ENCODE assay signal across 12 cellular contexts in the genomic region with DNA sequence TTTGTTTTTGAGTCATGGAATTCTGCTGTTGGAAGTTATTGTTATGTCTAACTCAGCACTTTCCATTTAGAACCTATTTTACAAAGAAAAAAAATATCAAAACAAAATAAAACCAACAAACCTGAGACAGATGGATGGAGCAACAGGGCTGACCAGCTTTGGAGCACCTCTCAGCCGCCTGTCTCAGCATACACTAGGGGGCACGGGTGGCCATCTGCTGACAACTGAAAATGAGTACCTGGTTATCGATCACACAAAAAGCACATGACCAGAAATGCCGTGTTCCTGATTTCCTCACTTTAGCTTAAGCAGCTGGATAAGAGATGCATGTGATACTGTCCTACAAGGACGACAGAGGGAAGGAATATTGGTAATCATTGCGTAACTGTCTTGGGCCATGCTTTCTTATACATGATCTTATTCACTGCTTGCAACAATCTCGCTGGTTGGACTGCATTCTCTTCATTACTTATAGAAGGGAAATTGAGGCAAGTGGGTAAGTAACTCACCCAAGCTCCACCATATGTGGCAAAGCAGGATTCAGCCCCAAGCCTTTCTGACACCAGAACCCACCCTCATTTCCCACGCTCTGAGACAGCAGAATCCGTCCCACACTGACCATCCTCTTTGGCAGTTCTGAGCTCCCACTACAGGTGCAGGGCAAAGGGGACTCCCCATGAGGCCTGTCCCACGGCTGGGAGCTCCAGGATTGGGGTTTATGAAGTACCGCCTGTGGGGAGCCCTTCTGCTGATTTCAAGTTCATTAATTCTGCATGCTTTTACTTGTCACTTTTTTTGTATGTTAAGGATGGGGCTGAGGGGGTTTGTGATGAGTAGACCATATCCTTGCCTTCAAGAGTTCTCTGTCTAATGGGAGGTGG.
"Had no signal": no experiment of that assay in that cellular context is flagged by ENCODE, and none has a peak within 500 bp of the region (broad histone marks: within the 10 kb centered on the region; RNA-seq: fewer than 3 reads in every experiment).

No MANE protein-coding gene starts in this region.

- DNase-seq: activated CD4-positive, alpha-beta T cell treated with anti-CD3 and anti-CD28 coated beads, Interleukin-2, amount 50 U/mL, for 48 hours; activated T-cell treated with anti-CD3 and anti-CD28 coated beads, Interleukin-2, amount 50 U/mL, for 48 hours; effector memory CD8-positive, alpha-beta T cell; T-helper 17 cell had no signal

- H3K4me3 Mint-ChIP-seq: effector memory CD8-positive, alpha-beta T cell; mesothelial cell of epicardium; neural crest cell; stimulated activated effector memory CD8-positive, alpha-beta T cell treated with anti-CD3 and anti-CD28 coated beads, Interleukin-12 subunit alpha, Interleukin-12 subunit beta, amount 100 ng/mL, for 72 hours; T-helper 17 cell had no signal

- H3K27ac ChIP-seq: epithelial cell of prostate, gastroesophageal sphincter, skin epidermis, tibial artery had no signal

- H3K36me3 Mint-ChIP-seq: stimulated activated effector memory CD8-positive, alpha-beta T cell treated with anti-CD3 and anti-CD28 coated beads, Interleukin-12 subunit alpha, Interleukin-12 subunit beta, amount 100 ng/mL, for 72 hours had no signal

- H3K4me1 ChIP-seq: gastroesophageal sphincter, tibial artery had no signal

- H3K9me3 ChIP-seq: gastroesophageal sphincter, tibial artery had no signal

- H3K4me3 ChIP-seq: gastroesophageal sphincter, skin epidermis, tibial artery had no signal

- H3K27ac Mint-ChIP-seq: effector memory CD8-positive, alpha-beta T cell; mesothelial cell of epicardium; stimulated activated effector memory CD8-positive, alpha-beta T cell treated with anti-CD3 and anti-CD28 coated beads, Interleukin-12 subunit alpha, Interleukin-12 subunit beta, amount 100 ng/mL, for 72 hours; T-helper 17 cell had no signal

- FAIRE-seq: astrocyte had no signal

- H3K9me3 Mint-ChIP-seq: effector memory CD8-positive, alpha-beta T cell; mesothelial cell of epicardium; neural crest cell; stimulated activated effector memory CD8-positive, alpha-beta T cell treated with anti-CD3 and anti-CD28 coated beads, Interleukin-12 subunit alpha, Interleukin-12 subunit beta, amount 100 ng/mL, for 72 hours had no signal

- H3K27me3 ChIP-seq: gastroesophageal sphincter, tibial artery had no signal

- ATAC-seq: effector memory CD8-positive, alpha-beta T cell; gastroesophageal sphincter; stimulated activated effector memory CD8-positive, alpha-beta T cell treated with anti-CD3 and anti-CD28 coated beads, Interleukin-12 subunit alpha, Interleukin-12 subunit beta, amount 100 ng/mL, for 72 hours; T-helper 17 cell had no signal

- H3K4me1 Mint-ChIP-seq: stimulated activated effector memory CD8-positive, alpha-beta T cell treated with anti-CD3 and anti-CD28 coated beads, Interleukin-12 subunit alpha, Interleukin-12 subunit beta, amount 100 ng/mL, for 72 hours had no signal
